In genomic region chr2:68732036-68732435, GRCh38 we compare ENCODE assay signal across 1 cellular context.
TF ChIP-seq lines count a peak whose summit lies in the region.

No MANE protein-coding gene starts in this region.

TF ChIP-seq in GM23338, 12 proteins besides CTCF, POLR2A, EP300 and RAD21 (continued from another document):
- TF ChIP-seq REST (IDR thresholded peaks at IDR 0.05; ENCODE audit: unreplicated experiment) (no peak), POLR2AphosphoS5 (IDR thresholded peaks at IDR 0.05; ENCODE audit: low read depth) (no peak), STAT1 (IDR thresholded peaks at IDR 0.05; ENCODE audit: unreplicated experiment) (no peak), JUNB (IDR thresholded peaks at IDR 0.05; ENCODE audit: unreplicated experiment) (no peak), ZNF462 (CRISPR knock-in tag; IDR thresholded peaks at IDR 0.05) (no peak), CREB1 (CRISPR knock-in tag; IDR thresholded peaks at IDR 0.05; ENCODE audit: low read depth) (no peak)
- TF ChIP-seq, protein P1, sequence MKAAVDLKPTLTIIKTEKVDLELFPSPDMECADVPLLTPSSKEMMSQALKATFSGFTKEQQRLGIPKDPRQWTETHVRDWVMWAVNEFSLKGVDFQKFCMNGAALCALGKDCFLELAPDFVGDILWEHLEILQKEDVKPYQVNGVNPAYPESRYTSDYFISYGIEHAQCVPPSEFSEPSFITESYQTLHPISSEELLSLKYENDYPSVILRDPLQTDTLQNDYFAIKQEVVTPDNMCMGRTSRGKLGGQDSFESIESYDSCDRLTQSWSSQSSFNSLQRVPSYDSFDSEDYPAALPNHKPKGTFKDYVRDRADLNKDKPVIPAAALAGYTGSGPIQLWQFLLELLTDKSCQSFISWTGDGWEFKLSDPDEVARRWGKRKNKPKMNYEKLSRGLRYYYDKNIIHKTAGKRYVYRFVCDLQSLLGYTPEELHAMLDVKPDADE (IDR thresholded peaks at IDR 0.05), result no peak
